Comparison of ENCODE assay signal across 25 cellular contexts in the genomic region with DNA sequence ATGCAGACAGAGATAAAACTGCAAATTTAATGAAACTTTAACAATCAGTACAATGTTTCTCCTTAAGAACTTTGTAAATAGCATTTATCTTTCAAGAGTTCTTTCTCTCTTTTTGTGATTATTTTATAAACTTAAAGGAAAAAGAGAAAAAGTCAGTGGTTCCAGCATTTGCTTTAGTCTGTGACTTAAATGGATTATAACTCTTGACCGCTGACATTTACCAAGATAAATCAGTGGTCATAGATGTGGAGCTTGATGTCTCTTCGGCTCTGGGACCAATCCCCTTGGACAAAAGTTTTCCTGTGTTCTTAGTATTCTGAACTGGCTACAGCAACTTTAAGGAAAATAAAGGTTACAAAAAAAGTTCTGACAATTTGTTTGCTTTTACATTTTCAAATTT. TPM values are rescaled to one million over a fixed set of nuclear protein-coding genes. Genes with fewer than 3 reads are reported as not detected.
"Had no signal": no experiment of that assay in that cellular context is flagged by ENCODE, and none has a peak within 500 bp of the region (broad histone marks: within the 10 kb centered on the region; RNA-seq: fewer than 3 reads in every experiment).

No MANE protein-coding gene starts in this region.

- H3K9me3 ChIP-seq: adrenal gland, breast epithelium, MG63, SJSA1 had no signal

- DNase-seq: activated CD4-positive, alpha-beta T cell treated with anti-CD3 and anti-CD28 coated beads for 48 hours; activated CD4-positive, alpha-beta T cell treated with anti-CD3 and anti-CD28 coated beads, Interleukin-2, amount 50 U/mL, for 4 hours; activated CD4-positive, CD25-positive, alpha-beta regulatory T cell treated with anti-CD3 and anti-CD28 coated beads, Interleukin-2, amount 50 U/mL, for 72 hours; activated CD8-positive, alpha-beta memory T cell treated with anti-CD3 and anti-CD28 coated beads, Interleukin-2, amount 50 U/mL, for 48 hours; activated CD8-positive, alpha-beta T cell treated with anti-CD3 and anti-CD28 coated beads, Interleukin-2, amount 10 ng/mL, durations not matched to agents 7 days and 5 days; activated naive CD4-positive, alpha-beta T cell treated with anti-CD3 and anti-CD28 coated beads, Interleukin-2, amount 50 U/mL, for 16 hours; activated naive CD8-positive, alpha-beta T cell treated with anti-CD3 and anti-CD28 coated beads, Interleukin-2, amount 10 ng/mL, durations not matched to agents 7 days and 5 days; activated T-cell treated with anti-CD3 and anti-CD28 coated beads, Interleukin-2, amount 50 U/mL, for 1 hour; adrenal gland; anterior cingulate cortex; central memory CD4-positive, alpha-beta T cell; MG63; MV-4-11; NCI-H1105; NCI-H146; NCI-H1930; NCI-H2227 treated with DMSO at 0.1 percent for 48 hours; NCI-H446 treated with DMSO at 0.1 percent for 48 hours; NCI-H524 treated with DMSO at 0.1 percent for 48 hours; PC-3; SHP77; T-helper 17 cell; T-helper 9 cell had no signal

- H3K27me3 ChIP-seq: adrenal gland had no signal

- H3K27ac ChIP-seq: adrenal gland, breast epithelium, SJSA1 had no signal

- H3K36me3 ChIP-seq: adrenal gland, breast epithelium, MG63, SJSA1 had no signal

- H3K4me3 ChIP-seq: adrenal gland, breast epithelium, MG63, SJSA1 had no signal

- H3K4me1 ChIP-seq: adrenal gland, breast epithelium, SJSA1 had no signal

RNA-seq across cellular contexts. Expression of a gene that starts 57.4 kb away (rescaled TPM):
- total RNA-seq: PC-3 had no signal
